20 cellular contexts compared by ENCODE assay signal in the genomic region with DNA sequence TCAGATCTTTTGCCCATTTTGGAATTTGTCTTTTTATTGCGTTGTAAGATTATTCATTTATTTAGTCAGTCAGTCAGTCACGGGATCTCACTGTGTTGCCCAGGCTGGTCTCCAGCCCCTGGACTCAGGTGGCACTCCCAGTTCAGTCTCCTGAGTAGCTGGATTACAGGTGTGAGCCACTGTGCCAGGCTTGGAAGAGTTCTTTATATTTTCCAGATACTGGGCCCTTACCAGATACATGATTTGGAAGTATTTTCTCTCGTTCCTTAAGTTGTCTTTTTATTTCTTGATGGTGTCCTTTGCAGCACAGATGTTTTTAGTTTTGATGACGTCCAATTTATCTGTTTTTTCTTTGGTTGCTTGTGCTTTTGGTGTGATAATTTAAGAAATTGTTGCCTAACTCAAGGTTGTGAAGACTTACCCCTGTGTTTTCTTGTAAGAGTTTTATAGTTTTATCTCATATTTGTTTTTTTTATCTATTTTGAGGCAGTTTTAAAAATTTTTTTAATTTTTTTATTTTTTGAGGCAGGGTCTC.
"Had no signal": no experiment of that assay in that cellular context is flagged by ENCODE, and none has a peak within 500 bp of the region (broad histone marks: within the 10 kb centered on the region; RNA-seq: fewer than 3 reads in every experiment).

No MANE protein-coding gene starts in this region.

- H3K36me3 ChIP-seq: right atrium auricular region, suprapubic skin, upper lobe of left lung had no signal

- H3K9me3 Mint-ChIP-seq: activated naive CD8-positive, alpha-beta T cell treated with anti-CD3 and anti-CD28 coated beads for 36 hours; activated T-cell treated with anti-CD3 and anti-CD28 coated beads, Interleukin-2, amount 50 U/mL, for 72 hours; central memory CD8-positive, alpha-beta T cell had no signal

- H3K4me3 Mint-ChIP-seq: activated naive CD8-positive, alpha-beta T cell treated with anti-CD3 and anti-CD28 coated beads for 36 hours; activated T-cell treated with anti-CD3 and anti-CD28 coated beads, Interleukin-2, amount 50 U/mL, for 72 hours; central memory CD8-positive, alpha-beta T cell; naive thymus-derived CD4-positive, alpha-beta T cell had no signal

- H3K4me3 ChIP-seq: body of pancreas, right atrium auricular region, suprapubic skin, upper lobe of left lung had no signal

- H3K9me3 ChIP-seq: body of pancreas, right atrium auricular region, suprapubic skin, upper lobe of left lung had no signal

- H3K27me3 ChIP-seq: body of pancreas, right atrium auricular region, suprapubic skin, upper lobe of left lung had no signal

- ATAC-seq: activated T-cell treated with anti-CD3 and anti-CD28 coated beads, Interleukin-2, amount 50 U/mL, for 72 hours; body of pancreas; left lobe of liver; naive thymus-derived CD4-positive, alpha-beta T cell had no signal

- H3K27ac ChIP-seq: epithelial cell of prostate, right atrium auricular region, suprapubic skin, upper lobe of left lung had no signal

- H3K27me3 Mint-ChIP-seq: activated naive CD8-positive, alpha-beta T cell treated with anti-CD3 and anti-CD28 coated beads for 36 hours; central memory CD8-positive, alpha-beta T cell; naive thymus-derived CD4-positive, alpha-beta T cell had no signal

- DNase-seq: activated CD4-positive, alpha-beta T cell treated with anti-CD3 and anti-CD28 coated beads for 48 hours; activated CD8-positive, alpha-beta memory T cell treated with anti-CD3 and anti-CD28 coated beads, Interleukin-2, amount 50 U/mL, for 48 hours; activated naive CD8-positive, alpha-beta T cell treated with anti-CD3 and anti-CD28 coated beads for 36 hours; activated T-cell treated with anti-CD3 and anti-CD28 coated beads, Interleukin-2, amount 50 U/mL, for 72 hours; amygdala; body of pancreas; cortex of kidney; effector CD8-positive, alpha-beta T cell; naive thymus-derived CD4-positive, alpha-beta T cell; posterior cingulate gyrus; stimulated activated CD4-positive, alpha-beta T cell treated with anti-CD3 and anti-CD28 coated beads, Interleukin-15, amount 100 ng/mL, for 24 hours; stimulated activated CD4-positive, alpha-beta T cell treated with anti-CD3 and anti-CD28 coated beads, Interleukin-4, amount 100 ng/mL, for 24 hours; stimulated activated naive CD4-positive, alpha-beta T cell; T-helper 2 cell; upper lobe of left lung had no signal

- H3K27ac Mint-ChIP-seq: activated naive CD8-positive, alpha-beta T cell treated with anti-CD3 and anti-CD28 coated beads for 36 hours; activated T-cell treated with anti-CD3 and anti-CD28 coated beads, Interleukin-2, amount 50 U/mL, for 72 hours; naive thymus-derived CD4-positive, alpha-beta T cell had no signal
